In genomic region chr5:77087484-77088291, GRCh38 we compare ENCODE assay signal across 9 cellular contexts. TPM values are rescaled to one million over a fixed set of nuclear protein-coding genes. Genes with fewer than 3 reads are reported as not detected.
DNase-seq lines count a peak whose midpoint lies in the region; ATAC-seq, FAIRE-seq and TF ChIP-seq lines count a peak whose summit lies in the region.
"Had no signal": no experiment of that assay in that cellular context is flagged by ENCODE, and none has a peak within 500 bp of the region (broad histone marks: within the 10 kb centered on the region; RNA-seq: fewer than 3 reads in every experiment).

No MANE protein-coding gene starts in this region.

- intact Hi-C loops in GM12878 (cut with micrococcal nuclease; ENCODE audit: unreplicated experiment), result loop anchor here (5.0 kb wide), 1 partner anchor 405 kb away; the partner anchor contains the start of gene WDR41

- in situ Hi-C loops in GM12878 (cut with MboI), result no loop called here

- H3K27ac ChIP-seq in GM12878 (ENCODE audit: control insufficient read depth, insufficient read depth), result no peak overlapping the region

- peak overlapping the region; percentile 75 for H3K4me3 ChIP-seq in GM12878
- peak overlapping the region; percentile 75 for H3K4me3 ChIP-seq in iPS-18c (ENCODE audit: insufficient read depth, low read depth, low read length)
- H3K4me3 ChIP-seq in skeletal muscle satellite cell (ENCODE audit: low read length), result peak overlapping the region; percentile 72

- 67% methylated on average over 17 of the region's 18 CpGs for WGBS in GM12878 (ENCODE audit: insufficient coverage, insufficient replicate concordance, low lambda C conversion rate, missing lambda C conversion rate)

- BruUV-seq in GM12878 (replicated peaks; lab: Mats Ljungman, UMichigan), result no TSS peak

- H4K20me1 ChIP-seq in GM12878 (ENCODE audit: control insufficient read depth, insufficient read depth), result no peaks in the 10 kb centered on the region

- TF ChIP-seq CTCF in GM12878 (IDR thresholded peaks at IDR 0.05 in 2 of 3, conservative IDR thresholded peaks at IDR 0.05 in 1 of 3; ENCODE audit: control insufficient read depth in 2 of 3, extremely low read depth in 1 of 3, insufficient read depth in 1 of 3, low read depth in 3 of 3, low read length in 3 of 3), result no peak

- H3K27me3 ChIP-seq in GM12878 (replicated peaks in 1 of 2; ENCODE audit: control insufficient read depth in 2 of 2, insufficient read depth in 2 of 2, low read length in 1 of 2), result no peaks in the 10 kb centered on the region
- H3K27me3 ChIP-seq in skeletal muscle satellite cell (ENCODE audit: control insufficient read depth, insufficient read depth, low read length), result no peaks in the 10 kb centered on the region

- peak; percentile 50 for ATAC-seq in GM12878
- no peak for ATAC-seq in GM18517 (IDR thresholded peaks at IDR 0.05; ENCODE audit: unreplicated experiment)

- no peak for TF ChIP-seq POLR2A in GM12878 (IDR thresholded peaks at IDR 0.05; ENCODE audit: low read depth, low read length)

- H3K4me1 ChIP-seq in GM12878 (ENCODE audit: control insufficient read depth, insufficient read depth, low read length), result 0 out of 2 replicates have a peak, but pooled peaks cover 3% of the 10 kb centered on the region
- H3K4me1 ChIP-seq in skeletal muscle satellite cell (ENCODE audit: control insufficient read depth, insufficient read depth, low read length), result peaks cover 10% of the 10 kb centered on the region

- H3K9ac ChIP-seq in GM12878 (ENCODE audit: control insufficient read depth, insufficient read depth, low read length), result no peak overlapping the region; the same call in 1 of the 2 replicates
- peak overlapping the region; percentile 83 for H3K9ac ChIP-seq in skeletal muscle satellite cell (ENCODE audit: low read depth, low read length)

- no peaks in the 10 kb centered on the region for H3K79me2 ChIP-seq in GM12878 (ENCODE audit: control insufficient read depth, insufficient read depth, low read length)

- H3K4me2 ChIP-seq in GM12878 (ENCODE audit: control insufficient read depth, insufficient read depth) (peak overlapping the region; percentile 77), skeletal muscle satellite cell (ENCODE audit: low read length) (peak overlapping the region; percentile 90)

- POLR2A ChIA-PET in GM12878 (lab: Charles Lee), result interaction anchor here (1.3 kb wide), 1 partner anchor 16 kb away, joined by 3 read pairs; no protein-coding TSS in a partner anchor

- H3K36me3 ChIP-seq in GM12878 (ENCODE audit: control insufficient read depth in 2 of 2, insufficient read depth in 2 of 2, low read length in 1 of 2) (no peaks in the 10 kb centered on the region), skeletal muscle satellite cell (ENCODE audit: insufficient read depth, low read length) (no peaks in the 10 kb centered on the region)

- peak; percentile 38 for FAIRE-seq in GM12878 (lab: Jason Lieb, UNC)
- FAIRE-seq: TTC549 had no signal

- CTCF ChIA-PET in GM12878 (lab: Yijun Ruan, JAX), result interaction anchor here (1.0 to 1.8 kb wide), 5 partner anchors 10 to 15 kb away, joined by 3 to 7 read pairs (median 6); no protein-coding TSS in a partner anchor

- no peaks in the 10 kb centered on the region for H3K9me3 ChIP-seq in GM12878 (replicated peaks; ENCODE audit: control insufficient read depth, insufficient read depth, low read length)
- H3K9me3 ChIP-seq in iPS-18c (ENCODE audit: control insufficient read depth, insufficient read depth, low read length), result no peaks in the 10 kb centered on the region
- no peaks in the 10 kb centered on the region for H3K9me3 ChIP-seq in skeletal muscle satellite cell (replicated peaks; ENCODE audit: low read length)

- TF ChIP-seq RAD21 in GM12878 (IDR thresholded peaks at IDR 0.05; ENCODE audit: insufficient read depth, low read depth, low read length), result no peak

- DNase-seq in GM03348 (ENCODE audit: low spot score) (peak; percentile 5), HuH-7.5 (ENCODE audit: low spot score) (peak; percentile 25), GM12878 (ENCODE audit: low read depth, low spot score) (no peak), T1000 (lab: John Stamatoyannopoulos, UW) (no peak), SHP77 treated with DMSO at 0.1 percent for 48 hours (lab: John Stamatoyannopoulos, UW) (no peak)

- RAD21 ChIA-PET in GM12878 (lab: Charles Lee; ENCODE audit: unreplicated experiment), result interaction anchor here (0.9 to 2.2 kb wide), 4 partner anchors 10 to 57 kb away, joined by 3 to 9 read pairs (median 3); partner anchors contain the start of gene AGGF1

- SMC1A ChIA-PET in GM12878 (lab: Charles Lee; ENCODE audit: uncharacterized antibody, unreplicated experiment), result interaction anchor here (0.7 to 3.0 kb wide), 5 partner anchors 9 to 405 kb away, joined by 3 to 10 read pairs (median 3); no protein-coding TSS in a partner anchor

- peak overlapping the region; percentile 91 for H2AFZ ChIP-seq in GM12878 (ENCODE audit: control insufficient read depth, low read depth, low read length)

- TF ChIP-seq EP300 in GM12878 (IDR thresholded peaks at IDR 0.05; ENCODE audit: borderline replicate concordance in 1 of 2, control insufficient read depth in 1 of 2, low read depth in 2 of 2, low read length in 2 of 2), result no peak

TF ChIP-seq in GM12878, 131 proteins besides CTCF, POLR2A, EP300 and RAD21 (continues in another document):
- TF ChIP-seq TBL1XR1 (IDR thresholded peaks at IDR 0.05; ENCODE audit: low read depth, low read length), result no peak
- no peak for TF ChIP-seq YBX1 (IDR thresholded peaks at IDR 0.05)
- no peak for TF ChIP-seq RELA (IDR thresholded peaks at IDR 0.05; ENCODE audit: borderline replicate concordance, partially characterized antibody)
- TF ChIP-seq IRF4 (IDR thresholded peaks at IDR 0.05; ENCODE audit: low read depth, low read length), result no peak
- no peak for TF ChIP-seq DPF2 (IDR thresholded peaks at IDR 0.05)
- TF ChIP-seq ZSCAN29 (IDR thresholded peaks at IDR 0.05), result no peak
- TF ChIP-seq TARDBP (IDR thresholded peaks at IDR 0.05; ENCODE audit: borderline replicate concordance), result 0 out of 2 replicates have a peak, but pooled peaks have one; percentile 11
- TF ChIP-seq ZBED1 (IDR thresholded peaks at IDR 0.05; ENCODE audit: borderline replicate concordance), result no peak
- no peak for TF ChIP-seq NKRF (conservative IDR thresholded peaks at IDR 0.05)
- TF ChIP-seq FOXM1 (IDR thresholded peaks at IDR 0.05; ENCODE audit: low read depth, low read length), result no peak
- TF ChIP-seq TCF7 (IDR thresholded peaks at IDR 0.05; ENCODE audit: borderline replicate concordance), result no peak
- no peak for TF ChIP-seq CHD4 (IDR thresholded peaks at IDR 0.05)
- TF ChIP-seq ATF7 (IDR thresholded peaks at IDR 0.05; ENCODE audit: low read depth), result peak; percentile 56

RNA-seq across cellular contexts. Expression of gene ZBED3, which starts 0.6 kb away (rescaled TPM):
- 6.8 and 8.6 TPM in 2 replicates for total RNA-seq in GM12878 (2013; cell fraction: nucleolus; rRNA removed)
- total RNA-seq in GM12878 (2014; rRNA removed) (0.93 and 1.5 TPM in 2 replicates), GM12878 (2014; rRNA removed; fragmentation: Illumina TruSeq; extraction: Trizol) (1.6 and 1.9 TPM in 2 replicates), GM12878 (2021) (14.1 and 16.9 TPM in 2 replicates)
- 1.7 TPM for polyA plus RNA-seq in GM12878 (2011; ENCODE audit: low read depth)
- polyA plus RNA-seq in GM12878 (2011; rRNA removed) (3.4 and 5.0 TPM in 2 replicates), GM12878 (2014; fragmentation: Illumina TruSeq; extraction: Trizol) (12.7 and 14.5 TPM in 2 replicates), GM12878 (2014; fragmentation: Nextera tagmentation; extraction: Ambion mirVana) (1 to 10 TPM; 1.8 to 2.1 TPM), GM12878 (2014; rRNA removed) (6.7 and 7.9 TPM in 2 replicates), GM12878 (2016; fragmentation: Nextera tagmentation; extraction: Ambion mirVana) (1 to 10 TPM; 1.0 to 2.9 TPM)
- 3.8 and 4.7 TPM in 2 replicates for polyA plus RNA-seq in GM12878 (2011; cell fraction: cytosol; rRNA removed)
- polyA plus RNA-seq in GM12878 (2011; cell fraction: nucleus; rRNA removed), result 1.6 and 2.1 TPM in 2 replicates
- polyA plus RNA-seq in GM12878 (2012), result 1.9 and 2.6 TPM in 2 replicates
- polyA minus RNA-seq in GM12878 (2011; rRNA and poly(A)+ RNA removed), result 4.1 and 4.8 TPM in 2 replicates
- 1.6 and 1.7 TPM in 2 replicates for polyA minus RNA-seq in GM12878 (2011; cell fraction: cytosol; rRNA and poly(A)+ RNA removed)
- polyA minus RNA-seq in GM12878 (2011; cell fraction: nucleus; rRNA and poly(A)+ RNA removed), result 0.85 and 1.2 TPM in 2 replicates
- total RNA-seq in skeletal muscle satellite cell (2012; rRNA removed), result under 0.01 and 0.66 TPM in 2 replicates

RNA-seq across cellular contexts. Expression of gene AGGF1, which starts 57.5 kb away (rescaled TPM):
- total RNA-seq in GM12878 (2013; cell fraction: nucleolus; rRNA removed), result 43.1 and 47.1 TPM in 2 replicates
- total RNA-seq in GM12878 (2014; rRNA removed), result 20.1 and 22.2 TPM in 2 replicates
- 20.0 and 20.3 TPM in 2 replicates for total RNA-seq in GM12878 (2014; rRNA removed; fragmentation: Illumina TruSeq; extraction: Trizol)
- total RNA-seq in GM12878 (2021), result 19.6 and 21.1 TPM in 2 replicates
- polyA plus RNA-seq in GM12878 (2011; ENCODE audit: low read depth), result 5.4 TPM
- 24.8 and 40.3 TPM in 2 replicates for polyA plus RNA-seq in GM12878 (2011; rRNA removed)
- polyA plus RNA-seq in GM12878 (2011; cell fraction: cytosol; rRNA removed), result 8.2 and 9.0 TPM in 2 replicates
- polyA plus RNA-seq in GM12878 (2011; cell fraction: nucleus; rRNA removed), result 9.3 and 10.1 TPM in 2 replicates
- 9.9 and 13.1 TPM in 2 replicates for polyA plus RNA-seq in GM12878 (2012)
- polyA plus RNA-seq in GM12878 (2014; fragmentation: Illumina TruSeq; extraction: Trizol), result 18.8 and 23.6 TPM in 2 replicates
- polyA plus RNA-seq in GM12878 (2014; fragmentation: Nextera tagmentation; extraction: Ambion mirVana), result 1 to 10 TPM; 7.3 to 9.4 TPM
- 14.4 and 15.8 TPM in 2 replicates for polyA plus RNA-seq in GM12878 (2014; rRNA removed)
- polyA plus RNA-seq in GM12878 (2016; fragmentation: Nextera tagmentation; extraction: Ambion mirVana), result 10 to 100 TPM; 35.6 to 43.4 TPM
- polyA minus RNA-seq in GM12878 (2011; rRNA and poly(A)+ RNA removed), result 5.6 and 7.2 TPM in 2 replicates
- 6.7 and 7.2 TPM in 2 replicates for polyA minus RNA-seq in GM12878 (2011; cell fraction: cytosol; rRNA and poly(A)+ RNA removed)
- 11.8 and 18.4 TPM in 2 replicates for polyA minus RNA-seq in GM12878 (2011; cell fraction: nucleus; rRNA and poly(A)+ RNA removed)
- total RNA-seq in skeletal muscle satellite cell (2012; rRNA removed), result 18.5 and 21.8 TPM in 2 replicates

Comparison
In these comparisons a context has a peak if more than half of its experiments do, and no peak if none do; other contexts are left out.
1. DNase-seq: peak in GM03348 (single experiment) and HuH-7.5 (single experiment); none in GM12878 (single experiment), T1000 (single experiment) and SHP77 treated with DMSO at 0.1 percent for 48 hours (single experiment).
2. Peak in every context shown above with its lines, with median percentiles within 50 percentile points of each other: H3K4me3 ChIP-seq.